ENCODE assay signal across 35 cellular contexts in the genomic region with DNA sequence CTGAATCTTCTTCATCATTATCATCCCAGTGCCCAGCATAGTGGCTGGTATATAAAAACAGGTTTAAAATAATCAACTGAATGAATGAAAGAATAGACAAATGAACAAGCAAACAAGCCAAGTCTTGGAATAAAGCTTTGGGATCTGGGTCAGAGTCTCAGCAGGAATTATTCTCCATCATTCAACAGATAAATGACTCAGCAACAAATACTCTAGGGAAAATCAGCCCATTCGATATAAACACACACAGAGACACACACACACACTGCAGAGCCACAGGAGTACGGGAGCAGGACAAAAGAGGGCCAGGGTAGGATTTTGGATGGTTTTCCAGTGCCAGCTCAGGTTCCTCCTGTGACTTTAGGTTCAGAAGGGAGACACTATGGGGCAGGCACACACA. TPM values are rescaled to one million over a fixed set of nuclear protein-coding genes. Genes with fewer than 3 reads are reported as not detected.
"Had no signal": no experiment of that assay in that cellular context is flagged by ENCODE, and none has a peak within 500 bp of the region (broad histone marks: within the 10 kb centered on the region; RNA-seq: fewer than 3 reads in every experiment).

No MANE protein-coding gene starts in this region.

- DNase-seq: activated B cell treated with CpG ODN at 0.5 μM for 24 hours; activated CD4-positive, alpha-beta T cell treated with anti-CD3 and anti-CD28 coated beads for 48 hours; activated CD4-positive, alpha-beta T cell treated with anti-CD3 and anti-CD28 coated beads, Interleukin-2, amount 50 U/mL, for 1 hour; activated CD4-positive, alpha-beta T cell treated with anti-CD3 and anti-CD28 coated beads, Interleukin-2, amount 50 U/mL, for 48 hours; activated CD8-positive, alpha-beta memory T cell treated with anti-CD3 and anti-CD28 coated beads for 24 hours; activated CD8-positive, alpha-beta T cell treated with anti-CD3 and anti-CD28 coated beads for 36 hours; activated effector memory CD4-positive, alpha-beta T cell treated with anti-CD3 and anti-CD28 coated beads, Interleukin-2, amount 50 U/mL, for 16 hours; activated naive CD4-positive, alpha-beta T cell treated with anti-CD3 and anti-CD28 coated beads for 36 hours; activated naive CD8-positive, alpha-beta T cell treated with anti-CD3 and anti-CD28 coated beads for 36 hours; activated naive CD8-positive, alpha-beta T cell treated with anti-CD3 and anti-CD28 coated beads, Interleukin-2, amount 50 U/mL, for 24 hours; activated T-cell treated with anti-CD3 and anti-CD28 coated beads, Interleukin-2, amount 50 U/mL, for 48 hours; adrenal gland; amygdala; aorta; body of pancreas; caudate nucleus; cortex of kidney; dermis blood vessel endothelial cell; effector CD4-positive, alpha-beta T cell; effector memory CD8-positive, alpha-beta T cell; erythroblast; foreskin melanocyte; heart right ventricle; T-helper 17 cell; T1000; WERI-Rb-1 had no signal

- H3K27ac ChIP-seq: adrenal gland, body of pancreas, esophagus muscularis mucosa, gastroesophageal sphincter, heart right ventricle, WERI-Rb-1 had no signal

- H3K9me3 ChIP-seq: adrenal gland, body of pancreas, gastroesophageal sphincter, heart right ventricle had no signal

- FAIRE-seq: colon had no signal

- H3K4me3 ChIP-seq: adrenal gland, body of pancreas, esophagus muscularis mucosa, gastroesophageal sphincter, heart right ventricle had no signal

- H3K27me3 ChIP-seq: adrenal gland, body of pancreas had no signal

- H3K36me3 ChIP-seq: adrenal gland, esophagus muscularis mucosa, gastroesophageal sphincter, heart right ventricle, WERI-Rb-1 had no signal

- ATAC-seq: activated CD4-positive, CD25-positive, alpha-beta regulatory T cell treated with anti-CD3 and anti-CD28 coated beads, Interleukin-2, amount 50 U/mL, for 24 hours; activated CD8-positive, alpha-beta T cell treated with anti-CD3 and anti-CD28 coated beads for 36 hours; activated naive CD8-positive, alpha-beta T cell treated with anti-CD3 and anti-CD28 coated beads, Interleukin-2, amount 50 U/mL, for 24 hours; body of pancreas; effector memory CD8-positive, alpha-beta T cell; gastroesophageal sphincter; heart right ventricle; T-helper 17 cell had no signal

- H3K4me1 ChIP-seq: adrenal gland, body of pancreas, esophagus muscularis mucosa, gastroesophageal sphincter, heart right ventricle had no signal

RNA-seq across cellular contexts. Expression of gene DLX6, which starts 29.2 kb away (rescaled TPM):
- total RNA-seq: activated B cell treated with CpG ODN at 0.5 μM for 24 hours; activated CD8-positive, alpha-beta T cell treated with anti-CD3 and anti-CD28 coated beads for 36 hours; activated naive CD4-positive, alpha-beta T cell treated with anti-CD3 and anti-CD28 coated beads for 36 hours; activated naive CD8-positive, alpha-beta T cell treated with anti-CD3 and anti-CD28 coated beads for 36 hours; activated T-helper 1 cell treated with anti-CD3 and anti-CD28 coated beads, Interleukin-12 subunit alpha, Interleukin-12 subunit beta, Interleukin-2, Interleukin-4 antibody, amounts not matched to agents 30 ng/mL and 10 ng/mL and 1 ng/mL, durations not matched to agents 14 hours and 24 hours and 36 hours; activated T-helper 2 cell treated with anti-CD3 and anti-CD28 coated beads, Interferon-gamma antibody, Interleukin-2, Interleukin-4, amounts not matched to agents 10 μg/mL and 5 μg/mL and 100 μg/mL, durations not matched to agents 14 hours and 24 hours and 36 hours; body of pancreas; chondrocyte; dermis blood vessel endothelial cell; esophagus muscularis mucosa; fibroblast of villous mesenchyme; glomerular endothelial cell; heart right ventricle; T-helper 17 cell had no signal
- polyA plus RNA-seq: adrenal gland, heart right ventricle had no signal

RNA-seq across cellular contexts. Expression of gene DLX5, which starts 48.5 kb away (rescaled TPM):
- total RNA-seq: activated B cell treated with CpG ODN at 0.5 μM for 24 hours; activated CD8-positive, alpha-beta T cell treated with anti-CD3 and anti-CD28 coated beads for 36 hours; activated naive CD4-positive, alpha-beta T cell treated with anti-CD3 and anti-CD28 coated beads for 36 hours; activated naive CD8-positive, alpha-beta T cell treated with anti-CD3 and anti-CD28 coated beads for 36 hours; activated T-helper 1 cell treated with anti-CD3 and anti-CD28 coated beads, Interleukin-12 subunit alpha, Interleukin-12 subunit beta, Interleukin-2, Interleukin-4 antibody, amounts not matched to agents 30 ng/mL and 10 ng/mL and 1 ng/mL, durations not matched to agents 14 hours and 24 hours and 36 hours; activated T-helper 2 cell treated with anti-CD3 and anti-CD28 coated beads, Interferon-gamma antibody, Interleukin-2, Interleukin-4, amounts not matched to agents 10 μg/mL and 5 μg/mL and 100 μg/mL, durations not matched to agents 14 hours and 24 hours and 36 hours; body of pancreas; dermis blood vessel endothelial cell; fibroblast of villous mesenchyme; glomerular endothelial cell; heart right ventricle; T-helper 17 cell had no signal
- polyA plus RNA-seq: aorta had no signal
